8 cellular contexts compared by ENCODE assay signal in genomic region chr17:43211123-43211479, GRCh38. TPM values are rescaled to one million over a fixed set of nuclear protein-coding genes. Genes with fewer than 3 reads are reported as not detected.
DNase-seq lines count a peak whose midpoint lies in the region; ATAC-seq and TF ChIP-seq lines count a peak whose summit lies in the region.

No MANE protein-coding gene starts in this region.

- no peak for DNase-seq in T-helper 17 cell
- DNase-seq in fibroblast of pulmonary artery (ENCODE audit: low read depth) = no peak
- DNase-seq in skeletal muscle cell (ENCODE audit: low read depth) = no peak
- DNase-seq in DMS 273 treated with DMSO at 0.1 percent for 48 hours (lab: John Stamatoyannopoulos, UW) = no peak
- no peak for DNase-seq in AG20443 (ENCODE audit: low spot score)

- peaks cover 15% of the 10 kb centered on the region for H3K36me3 Mint-ChIP-seq in T-helper 17 cell (ENCODE audit: low read depth)

- ATAC-seq in GM18870 (IDR thresholded peaks at IDR 0.05; ENCODE audit: unreplicated experiment) (peak; percentile 7), T-helper 17 cell (no peak), HG03432 (IDR thresholded peaks at IDR 0.05; ENCODE audit: unreplicated experiment) (no peak), GM19397 (IDR thresholded peaks at IDR 0.05; ENCODE audit: unreplicated experiment) (no peak)

- H3K9me3 ChIP-seq in T-helper 17 cell (ENCODE audit: control insufficient read depth, low read length, poor library complexity, severe bottlenecking) = no peaks in the 10 kb centered on the region

- H3K4me3 Mint-ChIP-seq in T-helper 17 cell = peak overlapping the region; percentile 98

- H3K27me3 Mint-ChIP-seq in T-helper 17 cell = no peaks in the 10 kb centered on the region

- H3K4me1 Mint-ChIP-seq in T-helper 17 cell = peaks cover 37% of the 10 kb centered on the region

- no peak for TF ChIP-seq CTCF in fibroblast of pulmonary artery (IDR thresholded peaks at IDR 0.05; ENCODE audit: low read length, missing control alignments)

- H3K4me3 ChIP-seq in fibroblast of pulmonary artery (replicated peaks; ENCODE audit: low read depth, low read length) = peak overlapping the region; percentile 68
- peak overlapping the region; percentile 76 for H3K4me3 ChIP-seq in skeletal muscle cell (ENCODE audit: low read depth, low read length)

- H3K27ac Mint-ChIP-seq in T-helper 17 cell = peak overlapping the region; percentile 97

RNA-seq across cellular contexts. Expression of gene TMEM106A, which starts 0.6 kb away (rescaled TPM):
- 10 to 100 TPM in 1 of 2 donors, 1 to 10 TPM in 1; 7.0 to 10.0 TPM for total RNA-seq in T-helper 17 cell

RNA-seq across cellular contexts. Expression of gene CCDC200, which starts 17.3 kb away (rescaled TPM):
- total RNA-seq in T-helper 17 cell = under 1 TPM; 0.40 to 0.60 TPM

RNA-seq across cellular contexts. Expression of gene RNU2-1, which starts 22.7 kb away (rescaled TPM):
- 1,000 to 10,000 TPM; 3,838 to 5,780 TPM for total RNA-seq in T-helper 17 cell

RNA-seq across cellular contexts. Expression of gene NBR1, which starts 40.1 kb away (rescaled TPM):
- 10 to 100 TPM; 55.1 to 55.8 TPM for total RNA-seq in T-helper 17 cell
